Comparison of ENCODE assay signal across 9 cellular contexts in genomic region chr10:72087969-72088878, GRCh38. TPM values are rescaled to one million over a fixed set of nuclear protein-coding genes. Genes with fewer than 3 reads are reported as not detected.
DNase-seq lines count a peak whose midpoint lies in the region; ATAC-seq and TF ChIP-seq lines count a peak whose summit lies in the region.
"Had no signal": no experiment of that assay in that cellular context is flagged by ENCODE, and none has a peak within 500 bp of the region (broad histone marks: within the 10 kb centered on the region; RNA-seq: fewer than 3 reads in every experiment).

Gene SPOCK2 (minus strand): TSS chr10:72088551. CDS start chr10:72088328, 223 bp downstream.

- no peak for TF ChIP-seq CTCF in mesothelial cell of epicardium (IDR thresholded peaks at IDR 0.05; ENCODE audit: unreplicated experiment)

- H3K4me1 Mint-ChIP-seq in mesothelial cell of epicardium = peaks cover 28% of the 10 kb centered on the region

- ATAC-seq in HG03097 (IDR thresholded peaks at IDR 0.05; ENCODE audit: low FRiP score, unreplicated experiment) = no peak

- H3K27me3 Mint-ChIP-seq in mesothelial cell of epicardium (ENCODE audit: low read depth) = peaks cover 61% of the 10 kb centered on the region

- H3K9me3 Mint-ChIP-seq in mesothelial cell of epicardium = no peaks in the 10 kb centered on the region

- peak within 1 kb of the TSS; percentile 37 for H3K27ac Mint-ChIP-seq in mesothelial cell of epicardium

- DNase-seq in HuH-7 (ENCODE audit: low spot score) (peak; percentile 48), dermis blood vessel endothelial cell (peak; percentile 12), mesothelial cell of epicardium (ENCODE audit: low spot score in 2 of 2, unreplicated experiment in 2 of 2) (no peak), 8988T (no peak), iPS-NIHi7 (ENCODE audit: extremely low spot score) (no peak)
- DNase-seq in activated CD4-positive, alpha-beta T cell treated with anti-CD3 and anti-CD28 coated beads, Interleukin-2, amount 50 U/mL, for 48 hours = peak; percentile 69 to 75
- peak; percentile 74 for DNase-seq in stimulated activated CD8-positive, alpha-beta memory T cell treated with anti-CD3 and anti-CD28 coated beads, Interleukin-4, amount 100 ng/mL, for 48 hours

- no peaks in the 10 kb centered on the region for H3K36me3 Mint-ChIP-seq in mesothelial cell of epicardium

- H3K4me3 Mint-ChIP-seq in mesothelial cell of epicardium = peak within 1 kb of the TSS; percentile 77

RNA-seq across cellular contexts. Expression of gene SPOCK2, which starts in this region (rescaled TPM):
- total RNA-seq in dermis blood vessel endothelial cell = 3.5 and 6.6 TPM in 2 replicates
- total RNA-seq in mesothelial cell of epicardium = 26.7 to 32.4 TPM (median 28.5 TPM) in 3 replicates
- total RNA-seq: SJSA1 had no signal

Comparison
In these comparisons a context has a peak if more than half of its experiments do, and no peak if none do; other contexts are left out.
1. DNase-seq: peak in HuH-7 (single experiment), activated CD4-positive, alpha-beta T cell treated with anti-CD3 and anti-CD28 coated beads, Interleukin-2, amount 50 U/mL, for 48 hours (2 of 2), dermis blood vessel endothelial cell (single experiment) and stimulated activated CD8-positive, alpha-beta memory T cell treated with anti-CD3 and anti-CD28 coated beads, Interleukin-4, amount 100 ng/mL, for 48 hours (single experiment); none in mesothelial cell of epicardium (0 of 2), 8988T (single experiment) and iPS-NIHi7 (single experiment).